Comparison of ENCODE assay signal across 9 cellular contexts in genomic region chr5:157912621-157913325, GRCh38. TPM values are rescaled to one million over a fixed set of nuclear protein-coding genes. Genes with fewer than 3 reads are reported as not detected.
DNase-seq lines count a peak whose midpoint lies in the region; ATAC-seq, FAIRE-seq and TF ChIP-seq lines count a peak whose summit lies in the region.
"Had no signal": no experiment of that assay in that cellular context is flagged by ENCODE, and none has a peak within 500 bp of the region (broad histone marks: within the 10 kb centered on the region; RNA-seq: fewer than 3 reads in every experiment).

No MANE protein-coding gene starts in this region.

- POLR2A ChIA-PET in H1 (lab: Charles Lee; ENCODE audit: partially characterized antibody): no interaction called here

- H3K23me2 ChIP-seq in H1 (ENCODE audit: low read depth, low read length): no peaks in the 10 kb centered on the region

- no peak overlapping the region for H2BK15ac ChIP-seq in H1 (ENCODE audit: low read length)

- H3K79me1 ChIP-seq in H1 (ENCODE audit: low read depth, low read length): no peaks in the 10 kb centered on the region

- no peak overlapping the region for H3K4me3 ChIP-seq in BLaER1 treated with 17β-estradiol and CSF1 and Interleukin-3, amounts not matched to agents 10 nM and 100 nM
- no peak overlapping the region for H3K4me3 ChIP-seq in H1 (ENCODE audit: extremely low read depth in 1 of 4, insufficient read depth in 2 of 4, low read depth in 3 of 4, low read length in 4 of 4)
- no peak overlapping the region for H3K4me3 ChIP-seq in gastrocnemius medialis
- H3K4me3 ChIP-seq: SK-N-MC had no signal

- H3K9ac ChIP-seq in BLaER1 treated with 17β-estradiol and CSF1 and Interleukin-3, amounts not matched to agents 10 nM and 100 nM: peak overlapping the region in 1 of 11 experiments; percentile 8; a peak in 1 of 22 replicates
- H3K9ac ChIP-seq in H1 (replicated peaks in 1 of 4; ENCODE audit: extremely low read depth in 1 of 4, low read depth in 3 of 4, low read length in 3 of 4): no peak overlapping the region

- DNase-seq in H1 (ENCODE audit: low read depth in 1 of 2, low spot score in 2 of 2) (no peak), endothelial cell (ENCODE audit: low spot score) (no peak), Right ventricle myocardium inferior (ENCODE audit: missing footprints) (no peak), T-helper 9 cell (no peak), gastrocnemius medialis (no peak)

- H2BK5ac ChIP-seq in H1 (ENCODE audit: low read depth, low read length): no peak overlapping the region

- H4K20me1 ChIP-seq in BLaER1 treated with 17β-estradiol and CSF1 and Interleukin-3, amounts not matched to agents 10 nM and 100 nM: no peaks in the 10 kb centered on the region
- no peaks in the 10 kb centered on the region for H4K20me1 ChIP-seq in H1 (replicated peaks in 1 of 2; ENCODE audit: control insufficient read depth in 1 of 2, insufficient read depth in 2 of 2, low read length in 2 of 2)

- H2AFZ ChIP-seq in H1 (ENCODE audit: low read length): no peak overlapping the region

- intact Hi-C loops in Right ventricle myocardium inferior (cut with DNase I) (no loop called here), gastrocnemius medialis (cut with DNase I; ENCODE audit: low total_unique reads) (no loop called here)

- H3K36me3 ChIP-seq in BLaER1 treated with 17β-estradiol and CSF1 and Interleukin-3, amounts not matched to agents 10 nM and 100 nM: no peaks in the 10 kb centered on the region
- H3K36me3 ChIP-seq in H1 (ENCODE audit: control insufficient read depth in 2 of 4, insufficient read depth in 4 of 4, low read length in 3 of 4) (no peaks in the 10 kb centered on the region), gastrocnemius medialis (no peaks in the 10 kb centered on the region)

- H3K27me3 Mint-ChIP-seq in endothelial cell (ENCODE audit: unreplicated experiment): peaks cover 3% of the 10 kb centered on the region

- FAIRE-seq in H1 (lab: Jason Lieb, UNC): no peak

- CTCF ChIA-PET in H1 (lab: Charles Lee; ENCODE audit: partially characterized antibody): interaction anchor here (0.7 to 3.9 kb wide), 4 partner anchors 36 to 80 kb away, joined by 3 to 22 read pairs (median 6); no protein-coding TSS in a partner anchor

- no peaks in the 10 kb centered on the region for H3K79me2 ChIP-seq in H1 (ENCODE audit: control insufficient read depth in 1 of 2, insufficient read depth in 2 of 2, low read length in 2 of 2)

- no peak overlapping the region for H3K56ac ChIP-seq in H1 (replicated peaks; ENCODE audit: insufficient read length, low read depth, low read length)

- TF ChIP-seq POLR2A in H1 (IDR thresholded peaks at IDR 0.05; ENCODE audit: control extremely low read depth in 1 of 2, low read depth in 2 of 2, low read length in 2 of 2): no peak
- no peak for TF ChIP-seq POLR2A in gastrocnemius medialis (IDR thresholded peaks at IDR 0.05)

- no peak overlapping the region for H2BK12ac ChIP-seq in H1 (ENCODE audit: low read depth, low read length)

- H3K27ac Mint-ChIP-seq in endothelial cell (ENCODE audit: unreplicated experiment): no peak overlapping the region

- H4K8ac ChIP-seq in H1 (ENCODE audit: extremely low read depth, insufficient read depth, low read length): no peak overlapping the region

- H3K18ac ChIP-seq in H1 (ENCODE audit: extremely low read depth, low read length): no peak overlapping the region

- H3K4me3 Mint-ChIP-seq in endothelial cell (ENCODE audit: unreplicated experiment): no peak overlapping the region

- H3K4ac ChIP-seq in H1 (replicated peaks; ENCODE audit: insufficient read length, low read depth, low read length): no peak overlapping the region

- peak overlapping the region; percentile 25 for H4K91ac ChIP-seq in H1 (replicated peaks; ENCODE audit: insufficient read length, low read length)

- no peak for TF ChIP-seq RAD21 in H1 (IDR thresholded peaks at IDR 0.05 in 1 of 2, conservative IDR thresholded peaks at IDR 0.05 in 1 of 2; ENCODE audit: low read depth in 2 of 2, low read length in 2 of 2)

- WGBS in H1 (ENCODE audit: extremely low coverage in 1 of 2, insufficient coverage in 1 of 2, insufficient read length in 1 of 2, insufficient replicate concordance in 2 of 2, low coverage in 1 of 2, low lambda C conversion rate in 2 of 2, missing lambda C conversion rate in 1 of 2), 2 experiments: 78% methylated on average over 10 of the region's 10 CpGs; no CpG with 5 or more reads in 1 of the 2 experiments

- no peak overlapping the region for H2BK20ac ChIP-seq in H1 (ENCODE audit: low read length)

- no peaks in the 10 kb centered on the region for H3K9me3 ChIP-seq in BLaER1 treated with 17β-estradiol and CSF1 and Interleukin-3, amounts not matched to agents 10 nM and 100 nM (replicated peaks in 1 of 11)
- no peaks in the 10 kb centered on the region for H3K9me3 ChIP-seq in H1 (ENCODE audit: insufficient read depth in 2 of 2, low read depth in 1 of 2, low read length in 1 of 2)
- H3K9me3 ChIP-seq in gastrocnemius medialis: no peaks in the 10 kb centered on the region

- peaks cover 3% of the 10 kb centered on the region for H3K4me1 Mint-ChIP-seq in endothelial cell (ENCODE audit: unreplicated experiment)

- H3K4me2 ChIP-seq in BLaER1 treated with 17β-estradiol and CSF1 and Interleukin-3, amounts not matched to agents 10 nM and 100 nM: peak overlapping the region; percentile 14 to 76 (median 60); a peak in 20 of 22 replicates
- no peak overlapping the region; a peak in 1 of 4 replicates for H3K4me2 ChIP-seq in H1 (ENCODE audit: insufficient read depth in 1 of 2, low read depth in 2 of 2, low read length in 2 of 2)

- H3K27me3 ChIP-seq in BLaER1 treated with 17β-estradiol and CSF1 and Interleukin-3, amounts not matched to agents 10 nM and 100 nM: no peaks in the 10 kb centered on the region
- no peaks in the 10 kb centered on the region for H3K27me3 ChIP-seq in H1 (replicated peaks in 1 of 4; ENCODE audit: control insufficient read depth in 3 of 4, extremely low read depth in 1 of 4, insufficient read depth in 3 of 4, low read length in 3 of 4)
- no peaks in the 10 kb centered on the region for H3K27me3 ChIP-seq in gastrocnemius medialis

- no peak overlapping the region for H4K5ac ChIP-seq in H1 (ENCODE audit: insufficient read length, low read depth, low read length)

- H3K4me1 ChIP-seq in BLaER1 treated with 17β-estradiol and CSF1 and Interleukin-3, amounts not matched to agents 10 nM and 100 nM: peaks cover 6 to 29% (median 24%) of the 10 kb centered on the region in 10 experiments; a peak in 19 of 20 replicates
- peaks cover 0 to 8% (median 7%) of the 10 kb centered on the region in 4 experiments; a peak in 5 of 7 replicates for H3K4me1 ChIP-seq in H1 (replicated peaks in 1 of 4; ENCODE audit: control insufficient read depth in 3 of 4, insufficient read depth in 4 of 4, low read length in 3 of 4)
- peaks cover 9 to 10% of the 10 kb centered on the region in 2 donors for H3K4me1 ChIP-seq in gastrocnemius medialis

- H3K36me3 Mint-ChIP-seq in endothelial cell (ENCODE audit: low read depth, unreplicated experiment): no peaks in the 10 kb centered on the region

- H3K14ac ChIP-seq in H1 (ENCODE audit: insufficient read length): no peak overlapping the region

- no peak overlapping the region for H2AK5ac ChIP-seq in H1 (ENCODE audit: low read depth, low read length)

- no peak overlapping the region for H3K27ac ChIP-seq in BLaER1 treated with 17β-estradiol and CSF1 and Interleukin-3, amounts not matched to agents 10 nM and 100 nM
- H3K27ac ChIP-seq in H1 (ENCODE audit: low read depth, low read length) (no peak overlapping the region), gastrocnemius medialis (no peak overlapping the region)
- H3K27ac ChIP-seq: SK-N-MC had no signal

- peak; percentile 95 for ATAC-seq in GM21390 (IDR thresholded peaks at IDR 0.05; ENCODE audit: unreplicated experiment)
- ATAC-seq in HG03565 (IDR thresholded peaks at IDR 0.05; ENCODE audit: unreplicated experiment): peak; percentile 91
- no peak for ATAC-seq in Right ventricle myocardium inferior
- ATAC-seq in gastrocnemius medialis: no peak

- TF ChIP-seq CTCF in H1 (IDR thresholded peaks at IDR 0.05; ENCODE audit: control extremely low read depth in 1 of 3, insufficient read depth in 1 of 3, low read depth in 1 of 3, low read length in 3 of 3) (no peak), endothelial cell (IDR thresholded peaks at IDR 0.05; ENCODE audit: unreplicated experiment) (no peak), gastrocnemius medialis (IDR thresholded peaks at IDR 0.05 in 4 of 5, conservative IDR thresholded peaks at IDR 0.05 in 1 of 5) (no peak)

- no peak overlapping the region for H2BK120ac ChIP-seq in H1 (replicated peaks; ENCODE audit: low read depth, low read length)

- H3K9me3 Mint-ChIP-seq in endothelial cell (ENCODE audit: unreplicated experiment): no peaks in the 10 kb centered on the region

- no peak for TF ChIP-seq EP300 in H1 (IDR thresholded peaks at IDR 0.05; ENCODE audit: borderline replicate concordance in 1 of 2, low read depth in 2 of 2, low read length in 2 of 2)

- in situ Hi-C loops in gastrocnemius medialis (cut with MboI; ENCODE audit: low sequenced_read_pairs in 4 of 4): no loop called here

- no peak overlapping the region for H3K23ac ChIP-seq in H1 (ENCODE audit: insufficient read length)

TF ChIP-seq in H1, 55 proteins besides CTCF, POLR2A, EP300 and RAD21 (continues in another document):
- TF ChIP-seq TEAD4 (IDR thresholded peaks at IDR 0.05; ENCODE audit: low read depth, low read length) (no peak), MAX (IDR thresholded peaks at IDR 0.05) (0 out of 2 replicates have a peak, but pooled peaks have one; percentile 25), NRF1 (IDR thresholded peaks at IDR 0.05; ENCODE audit: low read depth, low read length) (no peak), SIX5 (IDR thresholded peaks at IDR 0.05; ENCODE audit: low read depth, low read length) (no peak), TAF7 (optimal IDR thresholded peaks at IDR 0.05; ENCODE audit: borderline replicate concordance, low read depth, low read length) (no peak)

RNA-seq across cellular contexts. Expression of gene CLINT1, which starts 53.8 kb away (rescaled TPM):
- 84.7 and 85.9 TPM in 2 replicates for total RNA-seq in H1 (2021; fragmentation: NEBNext Ultra II Directional; extraction: Animal tissue kit (Norgen Biotek cat#: 25700))
- 121 and 140 TPM in 2 replicates for polyA plus RNA-seq in H1 (2011; rRNA removed)
- 113 TPM for polyA plus RNA-seq in H1 (2011; cell fraction: cytosol; rRNA removed)
- 184 TPM for polyA plus RNA-seq in H1 (2011; cell fraction: nucleus; rRNA removed)
- 63.2 to 84.1 TPM (median 78.8 TPM) in 4 replicates for polyA plus RNA-seq in H1 (2012, experiment 1 of 2)
- 4.8 TPM for polyA plus RNA-seq in H1 (2012, experiment 2 of 2)
- polyA plus RNA-seq in H1 (2013, experiment 1 of 2): 61.4 TPM
- 59.7 TPM for polyA plus RNA-seq in H1 (2013, experiment 2 of 2)
- polyA minus RNA-seq in H1 (2011; rRNA and poly(A)+ RNA removed): 291 and 319 TPM in 2 replicates
- polyA minus RNA-seq in H1 (2011; cell fraction: cytosol; rRNA and poly(A)+ RNA removed): 78.7 TPM
- 111 TPM for polyA minus RNA-seq in H1 (2011; cell fraction: nucleus; rRNA and poly(A)+ RNA removed)
- total RNA-seq in endothelial cell (ENCODE audit: unreplicated experiment) (72.9 TPM), Right ventricle myocardium inferior (56.5 TPM), gastrocnemius medialis (100 to 1,000 TPM in 1 of 4 donors, 10 to 100 TPM in 3; 77.4 to 124 (median 85.5) TPM)

Comparison
In these comparisons a context has a peak if more than half of its experiments do, and no peak if none do; other contexts are left out.
1. H3K4me2 ChIP-seq: peak in BLaER1 treated with 17β-estradiol and CSF1 and Interleukin-3, amounts not matched to agents 10 nM and 100 nM (11 of 11); none in H1 (0 of 2).
2. ATAC-seq: peak in GM21390 (single experiment) and HG03565 (single experiment); none in Right ventricle myocardium inferior (single experiment) and gastrocnemius medialis (0 of 2).